ENCODE assay signal across 14 cellular contexts in genomic region chr19:48122421-48122820, GRCh38. TPM values are rescaled to one million over a fixed set of nuclear protein-coding genes. Genes with fewer than 3 reads are reported as not detected.
A peak's percentile ranks its signal among the peaks of the same experiment; 100 is the strongest.
DNase-seq lines count a peak whose midpoint lies in the region; ATAC-seq, FAIRE-seq and TF ChIP-seq lines count a peak whose summit lies in the region.
"Had no signal": no experiment of that assay in that cellular context is flagged by ENCODE, and none has a peak within 500 bp of the region (broad histone marks: within the 10 kb centered on the region; RNA-seq: fewer than 3 reads in every experiment).

No MANE protein-coding gene starts in this region.

- H3K79me2 ChIP-seq in astrocyte (ENCODE audit: insufficient read depth, low read length), result no peaks in the 10 kb centered on the region

- peaks cover 6% of the 10 kb centered on the region for H3K36me3 ChIP-seq in astrocyte (ENCODE audit: insufficient read depth, low read length)
- peaks cover 0 to 5% of the 10 kb centered on the region in 2 donors for H3K36me3 ChIP-seq in vagina
- H3K36me3 ChIP-seq: ovary, thoracic aorta had no signal

- DNase-seq in activated naive CD8-positive, alpha-beta T cell treated with anti-CD3 and anti-CD28 coated beads, Interleukin-2, amount 10 ng/mL, durations not matched to agents 7 days and 5 days, result no peak
- DNase-seq in activated naive CD8-positive, alpha-beta T cell treated with anti-CD3 and anti-CD28 coated beads for 36 hours, result no peak
- DNase-seq in astrocyte (ENCODE audit: low read depth) (no peak), lung microvascular endothelial cell (ENCODE audit: low read depth in 2 of 2) (peak; percentile 52 to 59), vagina (ENCODE audit: extremely low spot score in 2 of 2) (no peak), Kasumi-1 (lab: John Stamatoyannopoulos, UW) (no peak)
- DNase-seq in effector memory CD8-positive, alpha-beta T cell, result no peak
- DNase-seq: mesenchymal stem cell; NCI-H2081 treated with DMSO at 0.1 percent for 48 hours; NCI-H526 treated with DMSO at 0.1 percent for 48 hours; ovary; stimulated activated CD4-positive, alpha-beta T cell treated with anti-CD3 and anti-CD28 coated beads, Interleukin-12 subunit alpha, Interleukin-12 subunit beta, amount 100 ng/mL, for 4 hours had no signal

- peak overlapping the region; percentile 77 for H3K27ac Mint-ChIP-seq in activated naive CD8-positive, alpha-beta T cell treated with anti-CD3 and anti-CD28 coated beads, Interleukin-2, amount 10 ng/mL, durations not matched to agents 7 days and 5 days
- H3K27ac Mint-ChIP-seq in activated naive CD8-positive, alpha-beta T cell treated with anti-CD3 and anti-CD28 coated beads for 36 hours, result no peak overlapping the region
- no peak overlapping the region for H3K27ac Mint-ChIP-seq in astrocyte (ENCODE audit: unreplicated experiment)
- H3K27ac Mint-ChIP-seq in effector memory CD8-positive, alpha-beta T cell, result no peak overlapping the region

- no peak for TF ChIP-seq POLR2A in vagina (IDR thresholded peaks at IDR 0.05)

- FAIRE-seq in astrocyte (lab: Jason Lieb, UNC), result no peak

- no peaks in the 10 kb centered on the region for H3K27me3 ChIP-seq in astrocyte (ENCODE audit: insufficient read depth, low read length)
- no peaks in the 10 kb centered on the region for H3K27me3 ChIP-seq in vagina
- H3K27me3 ChIP-seq: ovary had no signal

- no peaks in the 10 kb centered on the region for H4K20me1 ChIP-seq in astrocyte (ENCODE audit: insufficient read depth, low read length)

- H3K4me1 ChIP-seq in astrocyte (ENCODE audit: insufficient read depth, low read length) (peaks cover 19% of the 10 kb centered on the region), vagina (no peaks in the 10 kb centered on the region)

- no peak for ATAC-seq in activated naive CD8-positive, alpha-beta T cell treated with anti-CD3 and anti-CD28 coated beads, Interleukin-2, amount 10 ng/mL, durations not matched to agents 7 days and 5 days (ENCODE audit: low read depth)
- no peak for ATAC-seq in effector memory CD8-positive, alpha-beta T cell (replicated peaks)
- no peak for ATAC-seq in HG03108 (IDR thresholded peaks at IDR 0.05; ENCODE audit: unreplicated experiment)

- POLR2A ChIA-PET in activated naive CD8-positive, alpha-beta T cell treated with anti-CD3 and anti-CD28 coated beads, Interleukin-2, amount 10 ng/mL, durations not matched to agents 7 days and 5 days (lab: Charles Lee), result no interaction called here

- H3K9me3 ChIP-seq in astrocyte (ENCODE audit: insufficient read depth, low read depth, low read length) (no peaks in the 10 kb centered on the region), vagina (no peaks in the 10 kb centered on the region)
- H3K9me3 ChIP-seq: ovary, thoracic aorta had no signal

- no peak overlapping the region for H3K9ac ChIP-seq in astrocyte (ENCODE audit: low read length)

- H2AFZ ChIP-seq in astrocyte (ENCODE audit: low read depth, low read length), result no peak overlapping the region

- no peaks in the 10 kb centered on the region for H3K9me3 Mint-ChIP-seq in activated naive CD8-positive, alpha-beta T cell treated with anti-CD3 and anti-CD28 coated beads, Interleukin-2, amount 10 ng/mL, durations not matched to agents 7 days and 5 days
- no peaks in the 10 kb centered on the region for H3K9me3 Mint-ChIP-seq in activated naive CD8-positive, alpha-beta T cell treated with anti-CD3 and anti-CD28 coated beads for 36 hours
- H3K9me3 Mint-ChIP-seq in astrocyte (ENCODE audit: unreplicated experiment), result peaks cover 7% of the 10 kb centered on the region
- H3K9me3 Mint-ChIP-seq in effector memory CD8-positive, alpha-beta T cell, result no peaks in the 10 kb centered on the region

- H3K4me2 ChIP-seq in astrocyte (ENCODE audit: low read length), result no peak overlapping the region

- intact Hi-C loops in vagina (cut with DNase I), result no loop called here

- peaks cover 41% of the 10 kb centered on the region for H3K36me3 Mint-ChIP-seq in activated naive CD8-positive, alpha-beta T cell treated with anti-CD3 and anti-CD28 coated beads, Interleukin-2, amount 10 ng/mL, durations not matched to agents 7 days and 5 days
- H3K36me3 Mint-ChIP-seq in activated naive CD8-positive, alpha-beta T cell treated with anti-CD3 and anti-CD28 coated beads for 36 hours, result peaks cover 51% of the 10 kb centered on the region
- peaks cover 27% of the 10 kb centered on the region for H3K36me3 Mint-ChIP-seq in astrocyte (ENCODE audit: low read depth, unreplicated experiment)
- peaks cover 17% of the 10 kb centered on the region for H3K36me3 Mint-ChIP-seq in effector memory CD8-positive, alpha-beta T cell (ENCODE audit: insufficient read depth)

- H3K4me3 ChIP-seq in astrocyte (ENCODE audit: insufficient read depth, low read depth, low read length) (no peak overlapping the region), vagina (no peak overlapping the region)
- H3K4me3 ChIP-seq: ovary, thoracic aorta had no signal

- TF ChIP-seq CTCF in astrocyte (IDR thresholded peaks at IDR 0.05; ENCODE audit: insufficient read depth, low read depth, low read length), result no peak
- no peak for TF ChIP-seq CTCF in vagina (IDR thresholded peaks at IDR 0.05)

- H3K27me3 Mint-ChIP-seq in activated naive CD8-positive, alpha-beta T cell treated with anti-CD3 and anti-CD28 coated beads, Interleukin-2, amount 10 ng/mL, durations not matched to agents 7 days and 5 days, result no peaks in the 10 kb centered on the region
- H3K27me3 Mint-ChIP-seq in activated naive CD8-positive, alpha-beta T cell treated with anti-CD3 and anti-CD28 coated beads for 36 hours, result no peaks in the 10 kb centered on the region
- H3K27me3 Mint-ChIP-seq in astrocyte (ENCODE audit: low read depth, unreplicated experiment), result peaks cover under 1% of the 10 kb centered on the region
- no peaks in the 10 kb centered on the region for H3K27me3 Mint-ChIP-seq in effector memory CD8-positive, alpha-beta T cell

- H3K27ac ChIP-seq in astrocyte (ENCODE audit: low read depth, low read length), result no peak overlapping the region
- peak overlapping the region; percentile 33 for H3K27ac ChIP-seq in vagina
- H3K27ac ChIP-seq: ovary, thoracic aorta had no signal

- H3K4me3 Mint-ChIP-seq in activated naive CD8-positive, alpha-beta T cell treated with anti-CD3 and anti-CD28 coated beads, Interleukin-2, amount 10 ng/mL, durations not matched to agents 7 days and 5 days, result no peak overlapping the region
- no peak overlapping the region for H3K4me3 Mint-ChIP-seq in activated naive CD8-positive, alpha-beta T cell treated with anti-CD3 and anti-CD28 coated beads for 36 hours
- peak overlapping the region; percentile 34 for H3K4me3 Mint-ChIP-seq in astrocyte (ENCODE audit: unreplicated experiment)
- no peak overlapping the region for H3K4me3 Mint-ChIP-seq in effector memory CD8-positive, alpha-beta T cell

- H3K4me1 Mint-ChIP-seq in activated naive CD8-positive, alpha-beta T cell treated with anti-CD3 and anti-CD28 coated beads, Interleukin-2, amount 10 ng/mL, durations not matched to agents 7 days and 5 days, result peaks cover 12% of the 10 kb centered on the region
- peaks cover 13% of the 10 kb centered on the region for H3K4me1 Mint-ChIP-seq in activated naive CD8-positive, alpha-beta T cell treated with anti-CD3 and anti-CD28 coated beads for 36 hours
- H3K4me1 Mint-ChIP-seq in astrocyte (ENCODE audit: low read depth, unreplicated experiment), result peaks cover 16% of the 10 kb centered on the region
- H3K4me1 Mint-ChIP-seq in effector memory CD8-positive, alpha-beta T cell (ENCODE audit: low read depth in 2 of 2), result peaks cover 5 to 7% of the 10 kb centered on the region in 2 donors

RNA-seq across cellular contexts. Expression of gene PLA2G4C, which starts 11.8 kb away (rescaled TPM):
- under 1 TPM; 0.65 to 0.72 TPM for total RNA-seq in activated naive CD8-positive, alpha-beta T cell treated with anti-CD3 and anti-CD28 coated beads, Interleukin-2, amount 10 ng/mL, durations not matched to agents 7 days and 5 days
- total RNA-seq in activated naive CD8-positive, alpha-beta T cell treated with anti-CD3 and anti-CD28 coated beads for 36 hours, result 1 to 10 TPM; 2.0 to 2.5 TPM
- total RNA-seq in astrocyte (4.1 TPM in 2 replicates), lung microvascular endothelial cell (44.0 and 98.8 TPM in 2 replicates), vagina (7.1 TPM)

RNA-seq across cellular contexts. Expression of gene LIG1, which starts 47.7 kb away (rescaled TPM):
- total RNA-seq in activated naive CD8-positive, alpha-beta T cell treated with anti-CD3 and anti-CD28 coated beads, Interleukin-2, amount 10 ng/mL, durations not matched to agents 7 days and 5 days, result 100 to 1,000 TPM; 158 to 168 TPM
- total RNA-seq in activated naive CD8-positive, alpha-beta T cell treated with anti-CD3 and anti-CD28 coated beads for 36 hours, result 100 to 1,000 TPM; 147 to 165 TPM
- total RNA-seq in astrocyte (16.8 and 19.2 TPM in 2 replicates), lung microvascular endothelial cell (9.1 and 30.9 TPM in 2 replicates), vagina (10.8 TPM)

RNA-seq across cellular contexts. Expression of gene ZSWIM9, which starts 48.1 kb away (rescaled TPM):
- 10 to 100 TPM; 10.2 to 13.3 TPM for total RNA-seq in activated naive CD8-positive, alpha-beta T cell treated with anti-CD3 and anti-CD28 coated beads, Interleukin-2, amount 10 ng/mL, durations not matched to agents 7 days and 5 days
- total RNA-seq in activated naive CD8-positive, alpha-beta T cell treated with anti-CD3 and anti-CD28 coated beads for 36 hours, result 1 to 10 TPM; 7.3 to 7.7 TPM
- 4.7 TPM in 2 replicates for total RNA-seq in astrocyte
- total RNA-seq in lung microvascular endothelial cell, result 2.0 and 2.2 TPM in 2 replicates
- 5.4 TPM for total RNA-seq in vagina

Comparison
In these comparisons a context has a peak if more than half of its experiments do, and no peak if none do; other contexts are left out.
1. DNase-seq: peak in lung microvascular endothelial cell (2 of 2); none in activated naive CD8-positive, alpha-beta T cell treated with anti-CD3 and anti-CD28 coated beads, Interleukin-2, amount 10 ng/mL, durations not matched to agents 7 days and 5 days (single experiment), activated naive CD8-positive, alpha-beta T cell treated with anti-CD3 and anti-CD28 coated beads for 36 hours (single experiment), astrocyte (single experiment), vagina (0 of 2), effector memory CD8-positive, alpha-beta T cell (0 of 3) and Kasumi-1 (0 of 2).